Comparison of ENCODE assay signal across 27 cellular contexts in the genomic region with DNA sequence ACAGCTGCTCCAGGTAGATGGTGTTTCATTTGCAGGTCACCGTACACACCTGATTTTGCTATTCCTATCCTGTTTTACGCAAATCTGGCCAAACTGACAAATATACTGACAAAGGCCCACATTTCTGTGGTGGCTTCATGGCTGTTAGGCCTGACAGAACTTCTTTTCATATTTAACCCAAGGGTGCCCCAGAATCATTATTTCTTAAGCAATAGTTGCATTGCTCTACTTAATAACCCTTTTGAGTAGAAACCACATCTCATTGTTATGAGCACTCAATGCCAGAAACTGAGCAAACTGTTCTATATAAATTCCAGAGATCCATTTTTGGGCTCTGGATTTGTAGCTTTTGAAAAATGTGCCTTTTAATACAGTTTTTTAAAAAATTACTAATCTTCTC.
"Had no signal": no experiment of that assay in that cellular context is flagged by ENCODE, and none has a peak within 500 bp of the region (broad histone marks: within the 10 kb centered on the region; RNA-seq: fewer than 3 reads in every experiment).

No MANE protein-coding gene starts in this region.

- H3K9me3 ChIP-seq: ascending aorta had no signal

- H3K4me3 ChIP-seq: ascending aorta had no signal

- H3K4me1 ChIP-seq: ascending aorta had no signal

- H3K27me3 ChIP-seq: ascending aorta, brain microvascular endothelial cell had no signal

- DNase-seq: activated CD4-positive, alpha-beta T cell treated with anti-CD3 and anti-CD28 coated beads, Interleukin-2, amount 10 ng/mL, durations not matched to agents 24 days and 14 days; activated CD4-positive, alpha-beta T cell treated with anti-CD3 and anti-CD28 coated beads, Interleukin-2, amount 50 U/mL, for 4 hours; activated CD4-positive, CD25-positive, alpha-beta regulatory T cell; activated CD8-positive, alpha-beta T cell treated with anti-CD3 and anti-CD28 coated beads for 36 hours; activated gamma-delta T cell; activated naive CD4-positive, alpha-beta T cell treated with Interleukin-2 at 50 U/mL for 16 hours; activated naive CD8-positive, alpha-beta T cell treated with anti-CD3 and anti-CD28 coated beads, Interleukin-2, amount 10 ng/mL, durations not matched to agents 7 days and 5 days; activated T-cell treated with anti-CD3 and anti-CD28 coated beads, Interleukin-2, amount 50 U/mL, for 1 hour; activated T-cell treated with anti-CD3 and anti-CD28 coated beads, Interleukin-2, amount 50 U/mL, for 72 hours; amygdala; brain microvascular endothelial cell; central memory CD4-positive, alpha-beta T cell; KG1; MM.1S; NCI-H1092; NCI-H1417; NCI-H1694 treated with DMSO at 0.1 percent for 48 hours; NCI-H2029; NCI-H345; NCI-H524 treated with DMSO at 0.1 percent for 48 hours; Right ventricle myocardium superior; SW 1271; T-helper 1 cell; T-helper 2 cell; T-helper 9 cell; WERI-Rb-1 had no signal
